8 cellular contexts compared by ENCODE assay signal in genomic region chr5:147391781-147392180, GRCh38.
DNase-seq lines count a peak whose midpoint lies in the region; ATAC-seq and TF ChIP-seq lines count a peak whose summit lies in the region.

No MANE protein-coding gene starts in this region.

- H3K36me3 ChIP-seq in HCT116 (ENCODE audit: control insufficient read depth in 1 of 2, insufficient read depth in 2 of 2, low read length in 2 of 2), result no peaks in the 10 kb centered on the region
- no peaks in the 10 kb centered on the region for H3K36me3 ChIP-seq in uterus

- intact Hi-C loops in HCT116 (cut with micrococcal nuclease), result no loop called here
- intact Hi-C loops in uterus (cut with DNase I; ENCODE audit: low total_unique reads), result no loop called here

- POLR2A ChIA-PET in HCT116 (lab: Charles Lee), result no interaction called here

- CTCF ChIA-PET in HCT116 (lab: Charles Lee), result interaction anchor here (1.0 to 2.0 kb wide), 4 partner anchors 12 to 203 kb away, joined by 3 to 7 read pairs (median 4); no protein-coding TSS in a partner anchor

- no peak overlapping the region for H3K27ac ChIP-seq in HCT116 (ENCODE audit: low read depth, low read length)
- no peak overlapping the region for H3K27ac ChIP-seq in uterus

- peaks cover 0 to 4% of the 10 kb centered on the region in 2 experiments; a peak in 1 of 4 replicates for H3K4me1 ChIP-seq in HCT116 (ENCODE audit: control insufficient read depth in 1 of 2, insufficient read depth in 2 of 2, low read length in 2 of 2)
- no peaks in the 10 kb centered on the region for H3K4me1 ChIP-seq in uterus

- no TSS peak for BruUV-seq in HCT116 (replicated peaks; lab: Mats Ljungman, UMichigan)

- H3K4me2 ChIP-seq in HCT116 (ENCODE audit: low read length), result no peak overlapping the region

- H4K20me1 ChIP-seq in HCT116 (ENCODE audit: insufficient read depth), result no peaks in the 10 kb centered on the region

- TF ChIP-seq CTCF in HCT116 (IDR thresholded peaks at IDR 0.05 in 2 of 3, conservative IDR thresholded peaks at IDR 0.05 in 1 of 3; ENCODE audit: borderline replicate concordance in 1 of 3, insufficient read depth in 1 of 3, low read depth in 2 of 3, low read length in 2 of 3) (peak; percentile 47 to 65 (median 60); a peak in 5 of 6 replicates), astrocyte of the cerebellum (IDR thresholded peaks at IDR 0.05; ENCODE audit: low read depth, low read length, missing control alignments) (peak; percentile 73), uterus (IDR thresholded peaks at IDR 0.05) (peak in 3 of 4 experiments; percentile 34 to 48 (median 44))

- H3K4me3 ChIP-seq in HCT116 (replicated peaks in 1 of 2; ENCODE audit: low read depth in 1 of 2, low read length in 2 of 2), result no peak overlapping the region
- no peak overlapping the region for H3K4me3 ChIP-seq in astrocyte of the cerebellum (ENCODE audit: low read depth, low read length)
- H3K4me3 ChIP-seq in uterus, result no peak overlapping the region

- H3K9me3 ChIP-seq in HCT116 (ENCODE audit: control insufficient read depth in 1 of 2, insufficient read depth in 1 of 2, low read depth in 1 of 2, low read length in 2 of 2), result no peaks in the 10 kb centered on the region
- H3K9me3 ChIP-seq in uterus, result no peaks in the 10 kb centered on the region

- H2AFZ ChIP-seq in HCT116 (ENCODE audit: low read depth, low read length, poor library complexity, severe bottlenecking), result no peak overlapping the region

- RAD21 ChIA-PET in HCT116 (lab: Charles Lee; ENCODE audit: low non-redundant PET in 1 of 2, low total read pairs in 2 of 2, uncharacterized antibody in 2 of 2, unreplicated experiment in 2 of 2), result no interaction called here

- DNase-seq in NCI-H2196 (lab: John Stamatoyannopoulos, UW; ENCODE audit: unreplicated experiment) (peak; percentile 16), NCI-H2196 treated with DMSO at 0.1 percent for 48 hours (lab: John Stamatoyannopoulos, UW; ENCODE audit: unreplicated experiment) (no peak), HCT116 (ENCODE audit: low read depth, low spot score) (peak; percentile 38), KBM-7 (peak; percentile 22), astrocyte of the cerebellum (ENCODE audit: low read depth) (peak; percentile 34), islet precursor cell (peak; percentile 86), uterus (peak; percentile 33 to 43), T1000 (lab: John Stamatoyannopoulos, UW) (no peak)

- TF ChIP-seq RAD21 in HCT116 (IDR thresholded peaks at IDR 0.05; ENCODE audit: low read depth), result peak; percentile 69

- no peaks in the 10 kb centered on the region for H3K27me3 ChIP-seq in HCT116 (ENCODE audit: insufficient read depth, low read length)
- no peaks in the 10 kb centered on the region for H3K27me3 ChIP-seq in uterus

- TF ChIP-seq POLR2A in HCT116 (IDR thresholded peaks at IDR 0.05; ENCODE audit: borderline replicate concordance, extremely low read depth, insufficient read depth, insufficient read length) (no peak), uterus (IDR thresholded peaks at IDR 0.05) (no peak)

- peak; percentile 97 for ATAC-seq in HCT116

- in situ Hi-C loops in KBM-7 (cut with MboI; ENCODE audit: low pct_unique_long_range_greater_than_20kb, low sequenced_read_pairs), result no loop called here
- in situ Hi-C loops in astrocyte of the cerebellum (cut with HindIII; ENCODE audit: low sequenced_read_pairs), result loop anchor here (25.0 kb wide), 1 partner anchor 904 kb away; no protein-coding TSS in a partner anchor

- H3K9me2 ChIP-seq in HCT116 (ENCODE audit: insufficient read depth), result no peaks in the 10 kb centered on the region

- H3K79me2 ChIP-seq in HCT116 (ENCODE audit: insufficient read depth, low read length), result no peaks in the 10 kb centered on the region

- no peak overlapping the region for H3K9ac ChIP-seq in HCT116 (ENCODE audit: low read length)

TF ChIP-seq in HCT116, 20 proteins besides CTCF, POLR2A, EP300 and RAD21:
- 0 out of 2 replicates have a peak, but pooled peaks have one; percentile 31 for TF ChIP-seq FOSL1 (IDR thresholded peaks at IDR 0.05; ENCODE audit: low read depth)
- TF ChIP-seq EZH2phosphoT487 (IDR thresholded peaks at IDR 0.05; ENCODE audit: borderline replicate concordance), result no peak

Comparison
In these comparisons a context has a peak if more than half of its experiments do, and no peak if none do; other contexts are left out.
1. DNase-seq: peak in NCI-H2196 (single experiment), HCT116 (single experiment), KBM-7 (single experiment), astrocyte of the cerebellum (single experiment), islet precursor cell (single experiment) and uterus (2 of 2); none in NCI-H2196 treated with DMSO at 0.1 percent for 48 hours (single experiment) and T1000 (single experiment).
2. Peak in every context shown above with its lines, with median percentiles within 50 percentile points of each other: CTCF ChIP-seq.